11 cellular contexts compared by ENCODE assay signal in genomic region chr3:52091566-52092290, GRCh38. TPM values are rescaled to one million over a fixed set of nuclear protein-coding genes. Genes with fewer than 3 reads are reported as not detected.
A peak's percentile ranks its signal among the peaks of the same experiment; 100 is the strongest.
DNase-seq lines count a peak whose midpoint lies in the region; ATAC-seq and TF ChIP-seq lines count a peak whose summit lies in the region.
"Had no signal": no experiment of that assay in that cellular context is flagged by ENCODE, and none has a peak within 500 bp of the region (broad histone marks: within the 10 kb centered on the region; RNA-seq: fewer than 3 reads in every experiment).

No MANE protein-coding gene starts in this region.

- ATAC-seq in left lung (peak; percentile 5), HG03442 (IDR thresholded peaks at IDR 0.05; ENCODE audit: unreplicated experiment) (no peak)
- ATAC-seq: stimulated activated naive CD8-positive, alpha-beta T cell treated with anti-CD3 and anti-CD28 coated beads, Interleukin-15, amount 100 ng/mL, for 72 hours had no signal

- H3K4me1 ChIP-seq in left lung (peaks cover 16 to 39% of the 10 kb centered on the region in 2 donors), stomach (peaks cover 0 to 33% (median 5%) of the 10 kb centered on the region in 4 donors), mesendoderm (ENCODE audit: control insufficient read depth, low read depth, low read length) (no peaks in the 10 kb centered on the region)

- no peak overlapping the region for H2BK15ac ChIP-seq in mesendoderm (replicated peaks; ENCODE audit: low read depth)

- peak overlapping the region; percentile 95 to 99 for H3K27ac ChIP-seq in coronary artery
- H3K27ac ChIP-seq in left lung, result no peak overlapping the region
- peak overlapping the region; percentile 81 for H3K27ac ChIP-seq in temporal lobe (ENCODE audit: low read depth, low read length)
- H3K27ac ChIP-seq in stomach, result no peak overlapping the region
- no peak overlapping the region for H3K27ac ChIP-seq in mesendoderm (ENCODE audit: low read depth, low read length)
- H3K27ac ChIP-seq: HL-60 had no signal

- no peaks in the 10 kb centered on the region for H3K79me2 ChIP-seq in mesendoderm (ENCODE audit: control insufficient read depth, insufficient read depth, low read length)

- 87 to 93% (median 90%) methylated on average over 5 to 6 of the region's 6 CpGs for WGBS in stomach, 5 donors
- WGBS in mesendoderm (ENCODE audit: extremely low coverage, insufficient coverage, low lambda C conversion rate), result no CpG with 5 or more reads among the region's 6 CpGs

- no peak overlapping the region for H4K5ac ChIP-seq in mesendoderm (ENCODE audit: low read length)

- H3K4ac ChIP-seq in mesendoderm (ENCODE audit: low read depth, low read length), result no peak overlapping the region

- H3K9ac ChIP-seq in mesendoderm (ENCODE audit: low read length), result no peak overlapping the region

- H4K8ac ChIP-seq in mesendoderm (ENCODE audit: low read depth, low read length), result no peak overlapping the region

- H3K4me2 ChIP-seq in mesendoderm (ENCODE audit: low read length), result no peak overlapping the region

- H2BK120ac ChIP-seq in mesendoderm (ENCODE audit: low read depth, low read length), result no peak overlapping the region

- no peaks in the 10 kb centered on the region for H3K36me3 ChIP-seq in left lung
- no peaks in the 10 kb centered on the region for H3K36me3 ChIP-seq in stomach
- H3K36me3 ChIP-seq in mesendoderm (ENCODE audit: control insufficient read depth, insufficient read depth, low read length), result peaks cover under 1% of the 10 kb centered on the region

- H3K23ac ChIP-seq in mesendoderm (ENCODE audit: low read length), result no peak overlapping the region

- TF ChIP-seq POLR2A in stomach (IDR thresholded peaks at IDR 0.05), result no peak

- H3K27me3 ChIP-seq in left lung, result no peaks in the 10 kb centered on the region
- H3K27me3 ChIP-seq in stomach, result no peaks in the 10 kb centered on the region
- H3K27me3 ChIP-seq in mesendoderm (ENCODE audit: insufficient read depth, low read length, poor library complexity), result no peaks in the 10 kb centered on the region

- TF ChIP-seq CTCF in coronary artery (IDR thresholded peaks at IDR 0.05) (no peak), left lung (IDR thresholded peaks at IDR 0.05) (no peak), stomach (IDR thresholded peaks at IDR 0.05) (no peak)

- no peak overlapping the region for H2AK5ac ChIP-seq in mesendoderm (ENCODE audit: low read length)

- H3K4me3 ChIP-seq in coronary artery (no peak overlapping the region), left lung (no peak overlapping the region), stomach (no peak overlapping the region), mesendoderm (ENCODE audit: low read length) (no peak overlapping the region)

- no peak overlapping the region for H3K18ac ChIP-seq in mesendoderm (ENCODE audit: low read length)

- no peak overlapping the region for H3K56ac ChIP-seq in mesendoderm (ENCODE audit: low read length)

- no peaks in the 10 kb centered on the region for H3K9me3 ChIP-seq in left lung
- H3K9me3 ChIP-seq in stomach, result no peaks in the 10 kb centered on the region

- intact Hi-C loops in left lung (cut with DNase I) (no loop called here), stomach (cut with DNase I; ENCODE audit: low total_unique reads) (no loop called here)

- DNase-seq in LHCN-M2 (ENCODE audit: low read depth) (peak; percentile 84), coronary artery (ENCODE audit: low spot score) (peak; percentile 86), left lung (peak; percentile 26 to 30), stomach (no peak), mesendoderm (no peak)
- DNase-seq: activated gamma-delta T cell treated with Interleukin-2 at 50 U/mL for 16 hours; NCI-H1436; stimulated activated naive CD8-positive, alpha-beta T cell treated with anti-CD3 and anti-CD28 coated beads, Interleukin-15, amount 100 ng/mL, for 72 hours had no signal

- no peak overlapping the region for H2BK5ac ChIP-seq in mesendoderm (ENCODE audit: low read length)

- TF ChIP-seq EP300 in stomach (IDR thresholded peaks at IDR 0.05), result no peak

- H3K79me1 ChIP-seq in mesendoderm (ENCODE audit: low read length), result no peaks in the 10 kb centered on the region

RNA-seq across cellular contexts. Expression of gene DUSP7, which starts 35.4 kb away (rescaled TPM):
- 15.3 and 15.7 TPM in 2 replicates for total RNA-seq in LHCN-M2 (2014; rRNA removed)
- 19.1 TPM for polyA plus RNA-seq in LHCN-M2 (2012)
- total RNA-seq in left lung, result 10 to 100 TPM; 35.9 to 38.3 TPM
- 7.9 TPM for total RNA-seq in temporal lobe
- total RNA-seq in stomach, result 10 to 100 TPM in 1 of 5 donors, 1 to 10 TPM in 3, under 1 TPM in 1; 0.58 to 23.7 (median 4.6) TPM
- 10 to 100 TPM in 1 of 3 donors, 1 to 10 TPM in 2; 4.9 to 11.2 (median 5.1) TPM for polyA plus RNA-seq in stomach
- 13.1 TPM for polyA plus RNA-seq in mesendoderm (2013, experiment 1 of 2)
- 13.9 TPM for polyA plus RNA-seq in mesendoderm (2013, experiment 2 of 2)

Comparison
In these comparisons a context has a peak if more than half of its experiments do, and no peak if none do; other contexts are left out.
1. DNase-seq: peak in LHCN-M2 (single experiment), coronary artery (single experiment) and left lung (2 of 2); none in stomach (single experiment) and mesendoderm (single experiment).
2. H3K27ac ChIP-seq: peak in coronary artery (2 of 2) and temporal lobe (single experiment); none in left lung (0 of 2), stomach (0 of 5) and mesendoderm (single experiment).